Comparison of ENCODE assay signal across 9 cellular contexts in the genomic region with DNA sequence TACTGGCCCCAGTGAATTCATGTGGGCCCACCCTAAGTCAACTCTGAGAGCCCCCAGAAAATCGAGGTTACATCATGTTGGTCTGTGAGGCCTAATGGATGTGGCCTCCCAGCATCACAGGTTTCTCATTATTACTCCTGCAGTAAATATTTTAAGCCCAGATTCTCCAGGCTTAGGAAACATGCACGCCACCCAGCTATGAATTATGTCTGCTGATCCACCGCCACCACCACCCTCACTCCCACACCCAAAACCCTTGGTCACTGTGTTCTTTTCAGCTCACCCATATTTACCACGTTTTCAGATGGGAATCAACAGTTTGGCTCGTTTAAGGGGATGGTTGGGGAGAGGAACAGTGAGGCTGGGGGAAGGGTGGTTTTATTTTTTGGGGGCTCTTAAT.
DNase-seq lines count a peak whose midpoint lies in the region; ATAC-seq and TF ChIP-seq lines count a peak whose summit lies in the region.
"Had no signal": no experiment of that assay in that cellular context is flagged by ENCODE, and none has a peak within 500 bp of the region (broad histone marks: within the 10 kb centered on the region; RNA-seq: fewer than 3 reads in every experiment).

No MANE protein-coding gene starts in this region.

- peak overlapping the region; percentile 57 for H3K27ac Mint-ChIP-seq in T-helper 2 cell treated with Interferon-gamma antibody and Interleukin-4, amounts not matched to agents 5 μg/mL and 100 μg/mL, for 36 hours
- peak overlapping the region; percentile 97 for H3K27ac Mint-ChIP-seq in activated naive CD8-positive, alpha-beta T cell treated with anti-CD3 and anti-CD28 coated beads, Interleukin-2, amount 50 U/mL, for 24 hours
- H3K27ac Mint-ChIP-seq in stimulated activated naive B cell treated with anti-CD40 and anti-IgM and Interleukin-4, amounts not matched to agents 10 μg/mL and 1 μg/mL and 100 μg/mL, for 72 hours = peak overlapping the region; percentile 95

- no peaks in the 10 kb centered on the region for H3K9me3 Mint-ChIP-seq in T-helper 2 cell treated with Interferon-gamma antibody and Interleukin-4, amounts not matched to agents 5 μg/mL and 100 μg/mL, for 36 hours
- H3K9me3 Mint-ChIP-seq in activated naive CD8-positive, alpha-beta T cell treated with anti-CD3 and anti-CD28 coated beads, Interleukin-2, amount 50 U/mL, for 24 hours = no peaks in the 10 kb centered on the region
- peaks cover 4 to 5% of the 10 kb centered on the region in 2 donors for H3K9me3 Mint-ChIP-seq in stimulated activated naive B cell treated with anti-CD40 and anti-IgM and Interleukin-4, amounts not matched to agents 10 μg/mL and 1 μg/mL and 100 μg/mL, for 72 hours

- no peak for DNase-seq in T-helper 2 cell treated with Interferon-gamma antibody and Interleukin-4, amounts not matched to agents 5 μg/mL and 100 μg/mL, for 36 hours (ENCODE audit: low spot score)
- DNase-seq in T-helper 2 cell = no peak
- DNase-seq in activated naive CD8-positive, alpha-beta T cell treated with anti-CD3 and anti-CD28 coated beads, Interleukin-2, amount 50 U/mL, for 24 hours = peak; percentile 31
- DNase-seq in stimulated activated naive B cell treated with anti-CD40 and anti-IgM and Interleukin-4, amounts not matched to agents 10 μg/mL and 1 μg/mL and 100 μg/mL, for 72 hours = no peak
- no peak for DNase-seq in anterior cingulate cortex (lab: John Stamatoyannopoulos, UW)
- DNase-seq in dorsolateral prefrontal cortex = no peak
- DNase-seq in COLO668 (lab: John Stamatoyannopoulos, UW; ENCODE audit: unreplicated experiment) = no peak
- DNase-seq: occipital lobe had no signal

- peaks cover 50% of the 10 kb centered on the region for H3K36me3 Mint-ChIP-seq in T-helper 2 cell treated with Interferon-gamma antibody and Interleukin-4, amounts not matched to agents 5 μg/mL and 100 μg/mL, for 36 hours (ENCODE audit: low read depth)
- H3K36me3 Mint-ChIP-seq in activated naive CD8-positive, alpha-beta T cell treated with anti-CD3 and anti-CD28 coated beads, Interleukin-2, amount 50 U/mL, for 24 hours (ENCODE audit: low read depth) = peaks cover 64% of the 10 kb centered on the region
- peaks cover 71 to 83% of the 10 kb centered on the region in 2 donors for H3K36me3 Mint-ChIP-seq in stimulated activated naive B cell treated with anti-CD40 and anti-IgM and Interleukin-4, amounts not matched to agents 10 μg/mL and 1 μg/mL and 100 μg/mL, for 72 hours

- H3K4me3 ChIP-seq in dorsolateral prefrontal cortex = no peak overlapping the region

- intact Hi-C loops in dorsolateral prefrontal cortex (cut with DNase I) = no loop called here

- H3K27me3 Mint-ChIP-seq in T-helper 2 cell treated with Interferon-gamma antibody and Interleukin-4, amounts not matched to agents 5 μg/mL and 100 μg/mL, for 36 hours (ENCODE audit: low read depth) = no peaks in the 10 kb centered on the region
- H3K27me3 Mint-ChIP-seq in activated naive CD8-positive, alpha-beta T cell treated with anti-CD3 and anti-CD28 coated beads, Interleukin-2, amount 50 U/mL, for 24 hours = no peaks in the 10 kb centered on the region
- no peaks in the 10 kb centered on the region for H3K27me3 Mint-ChIP-seq in stimulated activated naive B cell treated with anti-CD40 and anti-IgM and Interleukin-4, amounts not matched to agents 10 μg/mL and 1 μg/mL and 100 μg/mL, for 72 hours

- H3K4me3 Mint-ChIP-seq in T-helper 2 cell treated with Interferon-gamma antibody and Interleukin-4, amounts not matched to agents 5 μg/mL and 100 μg/mL, for 36 hours = peak overlapping the region; percentile 32
- peak overlapping the region; percentile 47 for H3K4me3 Mint-ChIP-seq in activated naive CD8-positive, alpha-beta T cell treated with anti-CD3 and anti-CD28 coated beads, Interleukin-2, amount 50 U/mL, for 24 hours
- peak overlapping the region; percentile 65 to 67 for H3K4me3 Mint-ChIP-seq in stimulated activated naive B cell treated with anti-CD40 and anti-IgM and Interleukin-4, amounts not matched to agents 10 μg/mL and 1 μg/mL and 100 μg/mL, for 72 hours

- H3K4me1 Mint-ChIP-seq in T-helper 2 cell treated with Interferon-gamma antibody and Interleukin-4, amounts not matched to agents 5 μg/mL and 100 μg/mL, for 36 hours (ENCODE audit: low read depth) = peaks cover 74% of the 10 kb centered on the region
- H3K4me1 Mint-ChIP-seq in activated naive CD8-positive, alpha-beta T cell treated with anti-CD3 and anti-CD28 coated beads, Interleukin-2, amount 50 U/mL, for 24 hours = peaks cover 99% of the 10 kb centered on the region
- peaks cover 69 to 98% of the 10 kb centered on the region in 2 donors for H3K4me1 Mint-ChIP-seq in stimulated activated naive B cell treated with anti-CD40 and anti-IgM and Interleukin-4, amounts not matched to agents 10 μg/mL and 1 μg/mL and 100 μg/mL, for 72 hours

- no peaks in the 10 kb centered on the region for H3K27me3 ChIP-seq in dorsolateral prefrontal cortex

- TF ChIP-seq CTCF in dorsolateral prefrontal cortex (IDR thresholded peaks at IDR 0.05 in 54 of 56, conservative IDR thresholded peaks at IDR 0.05 in 2 of 56; ENCODE audit: low read depth in 1 of 56, partially characterized antibody in 56 of 56) = no peak

- H3K27ac ChIP-seq in dorsolateral prefrontal cortex = no peak overlapping the region

- peak; percentile 13 for ATAC-seq in HG02852 (IDR thresholded peaks at IDR 0.05; ENCODE audit: unreplicated experiment)
- ATAC-seq in activated naive CD8-positive, alpha-beta T cell treated with anti-CD3 and anti-CD28 coated beads, Interleukin-2, amount 50 U/mL, for 24 hours = peak; percentile 9
- peak; percentile 26 for ATAC-seq in stimulated activated naive B cell treated with anti-CD40 and anti-IgM and Interleukin-4, amounts not matched to agents 10 μg/mL and 1 μg/mL and 100 μg/mL, for 72 hours (replicated peaks)
